8 cellular contexts compared by ENCODE assay signal in the genomic region with DNA sequence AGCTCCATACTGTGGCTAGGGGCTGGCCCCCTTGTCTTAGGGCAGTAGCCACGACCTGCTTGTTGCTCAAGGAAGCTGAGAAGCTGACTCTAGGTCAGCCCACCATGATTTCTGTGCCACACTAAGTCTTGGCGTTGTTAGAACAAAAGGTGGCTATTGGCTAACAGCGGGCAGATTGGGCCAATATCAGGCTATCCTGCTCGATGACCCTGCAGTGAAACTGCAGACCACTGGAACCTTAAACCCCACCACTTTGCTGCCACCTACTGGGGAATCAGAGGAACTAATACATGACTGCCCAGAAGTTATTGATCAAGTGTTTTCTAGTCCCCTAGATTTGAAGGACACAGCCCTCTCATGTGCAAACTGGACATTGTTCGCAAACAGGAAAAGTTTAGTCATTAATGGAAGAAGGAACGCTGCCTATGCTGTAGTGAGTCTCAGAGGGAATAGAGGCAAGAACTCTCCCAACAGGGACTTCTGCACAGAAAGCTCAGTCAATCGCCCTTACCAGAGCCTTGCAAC. TPM values are rescaled to one million over a fixed set of nuclear protein-coding genes. Genes with fewer than 3 reads are reported as not detected.
DNase-seq lines count a peak whose midpoint lies in the region; ATAC-seq and TF ChIP-seq lines count a peak whose summit lies in the region.

No MANE protein-coding gene starts in this region.

- no peaks in the 10 kb centered on the region for H3K9me3 ChIP-seq in GM23248 (ENCODE audit: low read depth)

- in situ Hi-C loops in GM23248 (cut with MboI), result no loop called here
- in situ Hi-C loops in brain microvascular endothelial cell (cut with HindIII; ENCODE audit: low pct_ligation_motif_present, low sequenced_read_pairs), result no loop called here

- H3K9ac ChIP-seq in GM23248, result no peak overlapping the region
- H3K9ac ChIP-seq in KMS-11, result no peak overlapping the region

- H3K27ac ChIP-seq in GM23248 (no peak overlapping the region), KMS-11 (no peak overlapping the region), brain microvascular endothelial cell (no peak overlapping the region)

- H3K27me3 ChIP-seq in GM23248 (replicated peaks; ENCODE audit: insufficient read depth), result no peaks in the 10 kb centered on the region
- no peaks in the 10 kb centered on the region for H3K27me3 ChIP-seq in KMS-11 (ENCODE audit: insufficient read depth, low read depth)
- H3K27me3 ChIP-seq in brain microvascular endothelial cell (replicated peaks), result no peaks in the 10 kb centered on the region

- peak; percentile 35 for ATAC-seq in left colon

- intact Hi-C loops in left colon (cut with DNase I, micrococcal nuclease), result no loop called here

- H2AFZ ChIP-seq in GM23248 (no peak overlapping the region), KMS-11 (ENCODE audit: low read depth) (no peak overlapping the region)

- H3K4me2 ChIP-seq in GM23248 (ENCODE audit: unreplicated experiment) (no peak overlapping the region), KMS-11 (no peak overlapping the region)

- peak; percentile 15 for DNase-seq in NCI-H2171 treated with DMSO at 0.1 percent for 48 hours (lab: John Stamatoyannopoulos, UW)
- no peak for DNase-seq in NCI-H2171 (lab: John Stamatoyannopoulos, UW)
- DNase-seq in GM23248, result peak; percentile 58
- DNase-seq in T-helper 1 cell, result peak in 3 of 5 donors; percentile 28 to 35 (median 32)
- DNase-seq in brain microvascular endothelial cell, result no peak
- peak in 1 of 2 donors; percentile 16 for DNase-seq in left colon
- peak in 5 of 6 experiments; percentile 3 to 57 (median 14) for DNase-seq in stimulated activated naive CD4-positive, alpha-beta T cell (lab: John Stamatoyannopoulos, UW)

- no peak overlapping the region for H3K4me3 ChIP-seq in GM23248
- H3K4me3 ChIP-seq in KMS-11 (IDR thresholded peaks at IDR 0.05; ENCODE audit: insufficient read depth, low read depth, low read length), result no peak overlapping the region
- H3K4me3 ChIP-seq in brain microvascular endothelial cell (ENCODE audit: low read depth, low read length), result no peak overlapping the region

- 0 out of 2 replicates have a peak, but pooled peaks cover 11% of the 10 kb centered on the region for H3F3A ChIP-seq in GM23248 (ENCODE audit: insufficient read depth)

- H3K4me1 ChIP-seq in GM23248 (ENCODE audit: insufficient read depth) (0 out of 2 replicates have a peak, but pooled peaks cover 10% of the 10 kb centered on the region), KMS-11 (ENCODE audit: low read depth, poor library complexity, severe bottlenecking) (peaks cover 49% of the 10 kb centered on the region)

- H3K36me3 ChIP-seq in GM23248 (ENCODE audit: low read depth) (no peaks in the 10 kb centered on the region), KMS-11 (ENCODE audit: insufficient read depth) (no peaks in the 10 kb centered on the region), brain microvascular endothelial cell (replicated peaks) (no peaks in the 10 kb centered on the region)

- 33 to 37% methylated on average over 7 of the region's 7 CpGs for WGBS in GM23248 (ENCODE audit: low coverage in 1 of 2, low lambda C conversion rate in 2 of 2, missing lambda C conversion rate in 2 of 2), 2 experiments

- H3K79me2 ChIP-seq in GM23248 (ENCODE audit: insufficient read depth) (no peaks in the 10 kb centered on the region), KMS-11 (ENCODE audit: insufficient read depth, low read depth) (no peaks in the 10 kb centered on the region)

- H3K9me2 ChIP-seq in GM23248 (ENCODE audit: insufficient read depth), result no peaks in the 10 kb centered on the region

- peak; percentile 99 for TF ChIP-seq CTCF in KMS-11 (conservative IDR thresholded peaks at IDR 0.05; ENCODE audit: low read depth, low read length)
- TF ChIP-seq CTCF in brain microvascular endothelial cell (IDR thresholded peaks at IDR 0.05; ENCODE audit: low read depth, low read length, missing control alignments), result peak; percentile 88

- H4K20me1 ChIP-seq in GM23248 (ENCODE audit: insufficient read depth) (no peaks in the 10 kb centered on the region), KMS-11 (ENCODE audit: insufficient read depth) (no peaks in the 10 kb centered on the region)

RNA-seq across cellular contexts. Expression of gene PAPSS1, which starts 17.0 kb away (rescaled TPM):
- 66.8 and 69.6 TPM in 2 replicates for total RNA-seq in GM23248 (2014; rRNA removed; shearing (Covaris generic))
- 65.9 and 69.9 TPM in 2 replicates for polyA plus RNA-seq in GM23248 (2016; fragmentation: Nextera tagmentation; extraction: Ambion mirVana)
- 10 to 100 TPM; 23.3 to 23.8 TPM for total RNA-seq in left colon

Comparison
In these comparisons a context has a peak if more than half of its experiments do, and no peak if none do; other contexts are left out.
1. DNase-seq: peak in NCI-H2171 treated with DMSO at 0.1 percent for 48 hours (single experiment), GM23248 (single experiment), T-helper 1 cell (3 of 5) and stimulated activated naive CD4-positive, alpha-beta T cell (5 of 6); none in NCI-H2171 (single experiment) and brain microvascular endothelial cell (single experiment).